In genomic region chr15:79886119-79886518, GRCh38 we compare ENCODE assay signal across 1 cellular context.
TF ChIP-seq lines count a peak whose summit lies in the region.

No MANE protein-coding gene starts in this region.

TF ChIP-seq in liver, 16 proteins besides CTCF, POLR2A, EP300 and RAD21 (continued from another document):
- TF ChIP-seq, protein P1, sequence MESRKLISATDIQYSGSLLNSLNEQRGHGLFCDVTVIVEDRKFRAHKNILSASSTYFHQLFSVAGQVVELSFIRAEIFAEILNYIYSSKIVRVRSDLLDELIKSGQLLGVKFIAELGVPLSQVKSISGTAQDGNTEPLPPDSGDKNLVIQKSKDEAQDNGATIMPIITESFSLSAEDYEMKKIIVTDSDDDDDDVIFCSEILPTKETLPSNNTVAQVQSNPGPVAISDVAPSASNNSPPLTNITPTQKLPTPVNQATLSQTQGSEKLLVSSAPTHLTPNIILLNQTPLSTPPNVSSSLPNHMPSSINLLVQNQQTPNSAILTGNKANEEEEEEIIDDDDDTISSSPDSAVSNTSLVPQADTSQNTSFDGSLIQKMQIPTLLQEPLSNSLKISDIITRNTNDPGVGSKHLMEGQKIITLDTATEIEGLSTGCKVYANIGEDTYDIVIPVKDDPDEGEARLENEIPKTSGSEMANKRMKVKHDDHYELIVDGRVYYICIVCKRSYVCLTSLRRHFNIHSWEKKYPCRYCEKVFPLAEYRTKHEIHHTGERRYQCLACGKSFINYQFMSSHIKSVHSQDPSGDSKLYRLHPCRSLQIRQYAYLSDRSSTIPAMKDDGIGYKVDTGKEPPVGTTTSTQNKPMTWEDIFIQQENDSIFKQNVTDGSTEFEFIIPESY (IDR thresholded peaks at IDR 0.05) = peak; percentile 81
- TF ChIP-seq NR2F2 (IDR thresholded peaks at IDR 0.05) (no peak), JUND (IDR thresholded peaks at IDR 0.05) (peak; percentile 44 to 90), YY1 (IDR thresholded peaks at IDR 0.05) (peak; percentile 74), SP1 (IDR thresholded peaks at IDR 0.05) (peak; percentile 69), FOXA2 (IDR thresholded peaks at IDR 0.05) (peak; percentile 82), MAX (IDR thresholded peaks at IDR 0.05) (peak; percentile 52)
